20 cellular contexts compared by ENCODE assay signal in the genomic region with DNA sequence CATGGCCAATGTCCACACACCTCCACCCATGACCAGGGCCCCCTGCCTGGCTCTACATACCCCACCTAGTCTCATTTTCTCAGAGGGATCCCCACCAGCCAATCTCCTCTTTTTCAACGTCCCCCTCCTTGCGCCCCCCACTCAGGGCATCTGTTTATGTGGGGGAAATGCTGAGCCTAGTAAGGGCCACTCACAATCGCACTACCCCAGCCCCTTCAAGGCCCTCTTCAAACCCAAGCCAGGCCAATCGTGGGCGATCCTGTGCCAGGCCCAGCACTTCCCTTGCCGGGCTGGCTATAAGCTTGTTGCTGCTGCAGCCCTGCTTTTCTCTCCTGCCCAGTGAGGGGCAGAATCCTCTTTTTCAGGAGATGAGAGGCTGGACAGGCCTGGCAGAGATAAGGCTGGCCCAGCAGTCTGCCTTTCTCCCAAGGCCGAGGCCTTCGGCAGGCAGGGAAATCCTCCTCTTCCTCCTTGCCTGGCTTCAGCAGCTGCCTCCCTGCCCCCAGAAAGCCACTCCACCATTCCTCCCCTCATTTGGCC. TPM values are rescaled to one million over a fixed set of nuclear protein-coding genes. Genes with fewer than 3 reads are reported as not detected.
DNase-seq lines count a peak whose midpoint lies in the region; ATAC-seq, FAIRE-seq and TF ChIP-seq lines count a peak whose summit lies in the region.
"Had no signal": no experiment of that assay in that cellular context is flagged by ENCODE, and none has a peak within 500 bp of the region (broad histone marks: within the 10 kb centered on the region; RNA-seq: fewer than 3 reads in every experiment).

No MANE protein-coding gene starts in this region.

- H3K4ac ChIP-seq in mesenchymal stem cell (ENCODE audit: low read depth in 1 of 2, low read length in 2 of 2): peak overlapping the region; percentile 27 to 38

- no peak overlapping the region for H2BK5ac ChIP-seq in mesenchymal stem cell (ENCODE audit: low read depth, low read length, poor library complexity, severe bottlenecking)

- WGBS in K562 (ENCODE audit: insufficient coverage, low coverage, missing lambda C conversion rate): 84% methylated on average over 6 of the region's 8 CpGs
- 90% methylated on average over 8 of the region's 8 CpGs for WGBS in mesenchymal stem cell

- no peak for FAIRE-seq in K562 (lab: Jason Lieb, UNC)
- FAIRE-seq: H1 had no signal

- POLR2A ChIA-PET in K562 (lab: Yijun Ruan, JAX): no interaction called here

- peaks cover 21% of the 10 kb centered on the region for H4K20me1 ChIP-seq in K562 (replicated peaks; ENCODE audit: control insufficient read depth, insufficient read depth, low read length)

- peak overlapping the region in 1 of 2 experiments; percentile 23 for H3K18ac ChIP-seq in mesenchymal stem cell (ENCODE audit: low read depth in 1 of 2, low read length in 2 of 2)

- 0 out of 2 replicates have a peak, but pooled peaks cover 5% of the 10 kb centered on the region for H3K9me3 ChIP-seq in NT2/D1 (ENCODE audit: insufficient read depth, low read length)
- no peaks in the 10 kb centered on the region for H3K9me3 ChIP-seq in K562 (replicated peaks; ENCODE audit: control insufficient read depth, insufficient read depth, low read depth, low read length)
- H3K9me3 ChIP-seq in mesenchymal stem cell (ENCODE audit: control insufficient read depth, low read length): no peaks in the 10 kb centered on the region

- H2BK15ac ChIP-seq in mesenchymal stem cell (ENCODE audit: low read depth, poor library complexity, severe bottlenecking): peak overlapping the region; percentile 57

- peaks cover 5% of the 10 kb centered on the region for H3K36me3 Mint-ChIP-seq in stimulated activated effector memory CD8-positive, alpha-beta T cell treated with anti-CD3 and anti-CD28 coated beads, Interleukin-12 subunit alpha, Interleukin-12 subunit beta, amount 100 ng/mL, for 72 hours

- no peak overlapping the region for H3K14ac ChIP-seq in mesenchymal stem cell (ENCODE audit: low read length in 2 of 2)

- no peak overlapping the region for H3K23ac ChIP-seq in mesenchymal stem cell (ENCODE audit: low read length in 2 of 2)

- H3K9me3 Mint-ChIP-seq in stimulated activated effector memory CD8-positive, alpha-beta T cell treated with anti-CD3 and anti-CD28 coated beads, Interleukin-12 subunit alpha, Interleukin-12 subunit beta, amount 100 ng/mL, for 72 hours: no peaks in the 10 kb centered on the region
- H3K9me3 Mint-ChIP-seq: T-helper 1 cell treated with Interleukin-12 subunit alpha and Interleukin-12 subunit beta and Interleukin-4 antibody, amounts not matched to agents 30 μg/mL and 1 μg/mL, for 36 hours; WTC11 had no signal

- H3K4me3 Mint-ChIP-seq in stimulated activated effector memory CD8-positive, alpha-beta T cell treated with anti-CD3 and anti-CD28 coated beads, Interleukin-12 subunit alpha, Interleukin-12 subunit beta, amount 100 ng/mL, for 72 hours: no peak overlapping the region
- H3K4me3 Mint-ChIP-seq: T-helper 1 cell treated with Interleukin-12 subunit alpha and Interleukin-12 subunit beta and Interleukin-4 antibody, amounts not matched to agents 30 μg/mL and 1 μg/mL, for 36 hours; WTC11 had no signal

- ATAC-seq in K562: no peak
- ATAC-seq in stimulated activated effector memory CD8-positive, alpha-beta T cell treated with anti-CD3 and anti-CD28 coated beads, Interleukin-12 subunit alpha, Interleukin-12 subunit beta, amount 100 ng/mL, for 72 hours: no peak
- ATAC-seq: WTC11 had no signal

- H2AK5ac ChIP-seq in mesenchymal stem cell (ENCODE audit: low read length, severe bottlenecking): no peak overlapping the region

- TF ChIP-seq CTCF in K562 (IDR thresholded peaks at IDR 0.05 in 2 of 3, conservative IDR thresholded peaks at IDR 0.05 in 1 of 3; ENCODE audit: insufficient read depth in 2 of 3, low read depth in 1 of 3, low read length in 3 of 3): no peak

- H3K9ac ChIP-seq in NT2/D1 (ENCODE audit: insufficient read length, low read depth) (peak overlapping the region; percentile 15), K562 (ENCODE audit: insufficient read depth in 1 of 2, low read depth in 2 of 2, low read length in 2 of 2) (peak overlapping the region in 1 of 2 experiments; percentile 72; a peak in 2 of 4 replicates), mesenchymal stem cell (ENCODE audit: low read length) (peak overlapping the region; percentile 65)

- in situ Hi-C loops in K562 (cut with MboI): no loop called here

- H2BK120ac ChIP-seq in mesenchymal stem cell (ENCODE audit: low read depth, low read length): peak overlapping the region; percentile 65

- peak overlapping the region; percentile 58 for H4K91ac ChIP-seq in mesenchymal stem cell (ENCODE audit: low read length)

- H3K4me2 ChIP-seq in K562 (ENCODE audit: insufficient read depth, low read length) (no peak overlapping the region), mesenchymal stem cell (ENCODE audit: low read length, poor library complexity, severe bottlenecking) (no peak overlapping the region)

- intact Hi-C loops in K562 (cut with micrococcal nuclease): loop anchor here (2.0 kb wide), 1 partner anchor 18 kb away; no protein-coding TSS in a partner anchor

- H3K27ac Mint-ChIP-seq in stimulated activated effector memory CD8-positive, alpha-beta T cell treated with anti-CD3 and anti-CD28 coated beads, Interleukin-12 subunit alpha, Interleukin-12 subunit beta, amount 100 ng/mL, for 72 hours: peak overlapping the region; percentile 77
- H3K27ac Mint-ChIP-seq: progenitor cell of endocrine pancreas; T-helper 1 cell treated with Interleukin-12 subunit alpha and Interleukin-12 subunit beta and Interleukin-4 antibody, amounts not matched to agents 30 μg/mL and 1 μg/mL, for 36 hours; WTC11 had no signal

- peaks cover 75% of the 10 kb centered on the region for H3K36me3 ChIP-seq in NT2/D1 (ENCODE audit: insufficient read depth, insufficient read length, low read length)
- peaks cover 72% of the 10 kb centered on the region; the same call in 2 of the 3 replicates for H3K36me3 ChIP-seq in K562 (ENCODE audit: control insufficient read depth, insufficient read depth, low read length)
- peaks cover 61 to 90% of the 10 kb centered on the region in 2 experiments for H3K36me3 ChIP-seq in mesenchymal stem cell (ENCODE audit: control insufficient read depth in 1 of 2, insufficient read depth in 2 of 2, low read depth in 1 of 2, low read length in 2 of 2)

- TF ChIP-seq RAD21 in K562 (CRISPR knock-in tag; conservative IDR thresholded peaks at IDR 0.05 in 1 of 2, IDR thresholded peaks at IDR 0.05 in 1 of 2): no peak

- H3K4me3 ChIP-seq in NT2/D1 (ENCODE audit: insufficient read length, low read depth): no peak overlapping the region
- no peak overlapping the region for H3K4me3 ChIP-seq in K562
- H3K4me3 ChIP-seq in mesenchymal stem cell (ENCODE audit: insufficient read depth in 1 of 2, low read depth in 1 of 2, low read length in 2 of 2): peak overlapping the region in 1 of 2 experiments; percentile 44

- CTCF ChIA-PET in K562 (lab: Yijun Ruan, JAX; ENCODE audit: low intra/inter-chr PET ratio): no interaction called here

- H3K79me1 ChIP-seq in mesenchymal stem cell (replicated peaks; ENCODE audit: low read length, poor library complexity, severe bottlenecking): peaks cover 65% of the 10 kb centered on the region

- no peaks in the 10 kb centered on the region for H3K79me2 ChIP-seq in K562 (ENCODE audit: control insufficient read depth, insufficient read depth, low read length)

- no peak for TF ChIP-seq EP300 in K562 (IDR thresholded peaks at IDR 0.05; ENCODE audit: low read length)

- peak overlapping the region; percentile 81 for H4K8ac ChIP-seq in mesenchymal stem cell (ENCODE audit: low read length)

- no peaks in the 10 kb centered on the region for H3K27me3 ChIP-seq in NT2/D1 (ENCODE audit: insufficient read depth, insufficient read length)
- no peaks in the 10 kb centered on the region for H3K27me3 ChIP-seq in K562 (ENCODE audit: control insufficient read depth in 2 of 2, insufficient read depth in 2 of 2, low read length in 2 of 2)
- no peaks in the 10 kb centered on the region for H3K27me3 ChIP-seq in mesenchymal stem cell (ENCODE audit: control insufficient read depth in 1 of 2, insufficient read depth in 1 of 2, low read length in 2 of 2)
- H3K27me3 ChIP-seq: brain microvascular endothelial cell had no signal

- no TSS peak for BruUV-seq in K562 (replicated peaks; lab: Mats Ljungman, UMichigan)

- DNase-seq in NT2/D1 (ENCODE audit: low read depth, low spot score): no peak
- no peak for DNase-seq in K562 (ENCODE audit: extremely low read depth in 1 of 4, low spot score in 3 of 4)
- no peak for DNase-seq in mesenchymal stem cell
- DNase-seq in stimulated activated effector memory CD8-positive, alpha-beta T cell treated with anti-CD3 and anti-CD28 coated beads, Interleukin-12 subunit alpha, Interleukin-12 subunit beta, amount 100 ng/mL, for 72 hours (ENCODE audit: low spot score in 2 of 2): no peak
- DNase-seq in activated CD8-positive, alpha-beta memory T cell treated with anti-CD3 and anti-CD28 coated beads, Interleukin-2, amount 50 U/mL, for 48 hours: no peak
- no peak for DNase-seq in stimulated activated naive CD4-positive, alpha-beta T cell (lab: John Stamatoyannopoulos, UW)
- no peak for DNase-seq in HUDEP-2 (lab: John Stamatoyannopoulos, UW; ENCODE audit: unreplicated experiment in 76 of 76)
- no peak for DNase-seq in NCI-H2227 (lab: John Stamatoyannopoulos, UW; ENCODE audit: unreplicated experiment)
- DNase-seq: brain microvascular endothelial cell, NCI-H1694 had no signal

- no peak overlapping the region for H3K27ac ChIP-seq in K562 (ENCODE audit: extremely low read depth, low read depth, low read length)
- no peak overlapping the region for H3K27ac ChIP-seq in mesenchymal stem cell (ENCODE audit: low read length, poor library complexity, severe bottlenecking)
- H3K27ac ChIP-seq: brain microvascular endothelial cell had no signal

- peak overlapping the region in 1 of 2 experiments; percentile 65 for H2BK12ac ChIP-seq in mesenchymal stem cell (ENCODE audit: low read length in 2 of 2)

- H3K4me1 Mint-ChIP-seq in stimulated activated effector memory CD8-positive, alpha-beta T cell treated with anti-CD3 and anti-CD28 coated beads, Interleukin-12 subunit alpha, Interleukin-12 subunit beta, amount 100 ng/mL, for 72 hours: peaks cover 35% of the 10 kb centered on the region

- H3K4me1 ChIP-seq in NT2/D1 (ENCODE audit: insufficient read depth, insufficient read length): peaks cover 27% of the 10 kb centered on the region
- peaks cover 0 to 34% of the 10 kb centered on the region in 2 experiments; a peak in 2 of 5 replicates for H3K4me1 ChIP-seq in K562 (replicated peaks in 1 of 2; ENCODE audit: control insufficient read depth in 2 of 2, insufficient read depth in 2 of 2, low read length in 2 of 2)
- peaks cover 37% of the 10 kb centered on the region for H3K4me1 ChIP-seq in mesenchymal stem cell (ENCODE audit: control insufficient read depth, insufficient read depth, low read depth, low read length)

- peaks cover 2% of the 10 kb centered on the region for H3K9me1 ChIP-seq in K562 (ENCODE audit: control insufficient read depth, insufficient read depth, low read length)

- H2AFZ ChIP-seq in K562 (ENCODE audit: low read depth, low read length) (no peak overlapping the region), mesenchymal stem cell (ENCODE audit: low read depth, low read length) (no peak overlapping the region)

- TF ChIP-seq POLR2A in K562 (conservative IDR thresholded peaks at IDR 0.05): no peak

RNA-seq across cellular contexts. Expression of gene HSD11B2, which starts 16.1 kb away (rescaled TPM):
- 3.4 and 5.6 TPM in 2 replicates for total RNA-seq in K562 (2011; cell fraction: chromatin; rRNA removed; ENCODE audit: low replicate concordance)
- 3.0 and 4.7 TPM in 2 replicates for total RNA-seq in K562 (2011; cell fraction: nucleolus; rRNA removed)
- total RNA-seq in K562 (2011; cell fraction: nucleoplasm; rRNA removed): 2.4 and 6.9 TPM in 2 replicates
- total RNA-seq in K562 (2014; rRNA removed) (0.95 and 2.9 TPM in 2 replicates), K562 (2014; rRNA removed; fragmentation: Illumina TruSeq; extraction: Trizol) (0.22 and 0.55 TPM in 2 replicates), K562 (2015; rRNA removed; fragmentation: Illumina TruSeq; extraction: Trizol) (0.60 and 0.65 TPM in 2 replicates), K562 (2021) (1.9 and 2.0 TPM in 2 replicates)
- polyA plus RNA-seq in K562 (2011; rRNA removed) (0.79 and 2.2 TPM in 2 replicates), K562 (2014; fragmentation: Illumina TruSeq; extraction: Trizol) (1.4 and 2.7 TPM in 2 replicates), K562 (2014; fragmentation: Nextera tagmentation; extraction: Ambion mirVana) (under 1 TPM; 0.08 to 0.18 TPM), K562 (2014; rRNA removed) (1.4 and 2.2 TPM in 2 replicates)
- 1.8 and 2.4 TPM in 2 replicates for polyA plus RNA-seq in K562 (2011; cell fraction: cytosol; rRNA removed)
- polyA plus RNA-seq in K562 (2011; cell fraction: nucleus; rRNA removed): 3.4 and 4.8 TPM in 2 replicates
- polyA plus RNA-seq in K562 (2012): 0.86 and 2.0 TPM in 2 replicates
- 0.72 and 1.1 TPM in 2 replicates for polyA minus RNA-seq in K562 (2011; rRNA and poly(A)+ RNA removed)
- 1.9 and 2.9 TPM in 2 replicates for polyA minus RNA-seq in K562 (2011; cell fraction: cytosol; rRNA and poly(A)+ RNA removed)
- 0.67 and 0.81 TPM in 2 replicates for polyA minus RNA-seq in K562 (2011; cell fraction: nucleus; rRNA and poly(A)+ RNA removed)
- 0.08 TPM for polyA plus RNA-seq in mesenchymal stem cell (2013, experiment 1 of 2)
- not detected for polyA plus RNA-seq in mesenchymal stem cell (2013, experiment 2 of 2)
- total RNA-seq: dermis microvascular lymphatic vessel endothelial cell had no signal

RNA-seq across cellular contexts. Expression of gene ZDHHC1, which starts 30.8 kb away (rescaled TPM):
- total RNA-seq in K562 (2011; cell fraction: chromatin; rRNA removed; ENCODE audit: low replicate concordance): not detected in 2 replicates
- total RNA-seq in K562 (2011; cell fraction: nucleolus; rRNA removed): 0.50 TPM in 1 of 2 replicates, not detected in the other
- total RNA-seq in K562 (2011; cell fraction: nucleoplasm; rRNA removed): not detected in 2 replicates
- total RNA-seq in K562 (2014; rRNA removed): 0.24 and 0.77 TPM in 2 replicates
- total RNA-seq in K562 (2014; rRNA removed; fragmentation: Illumina TruSeq; extraction: Trizol): not detected in 2 replicates
- 0.36 TPM in 1 of 2 replicates, not detected in the other for total RNA-seq in K562 (2015; rRNA removed; fragmentation: Illumina TruSeq; extraction: Trizol)
- 0.16 TPM in 1 of 2 replicates, not detected in the other for total RNA-seq in K562 (2021)
- 0.06 and 0.07 TPM in 2 replicates for polyA plus RNA-seq in K562 (2011; rRNA removed)
- 0.13 and 0.95 TPM in 2 replicates for polyA plus RNA-seq in K562 (2011; cell fraction: cytosol; rRNA removed)
- 0.28 and 0.43 TPM in 2 replicates for polyA plus RNA-seq in K562 (2011; cell fraction: nucleus; rRNA removed)
- 0.17 TPM in 1 of 2 replicates, not detected in the other for polyA plus RNA-seq in K562 (2012)
- polyA plus RNA-seq in K562 (2014; fragmentation: Illumina TruSeq; extraction: Trizol): not detected in 2 replicates
- polyA plus RNA-seq in K562 (2014; fragmentation: Nextera tagmentation; extraction: Ambion mirVana): not detected
- 0.25 TPM in 1 of 2 replicates, not detected in the other for polyA plus RNA-seq in K562 (2014; rRNA removed)
- polyA minus RNA-seq in K562 (2011; rRNA and poly(A)+ RNA removed): not detected in 2 replicates
- polyA minus RNA-seq in K562 (2011; cell fraction: cytosol; rRNA and poly(A)+ RNA removed): not detected in 2 replicates
- 0.54 TPM in 1 of 2 replicates, not detected in the other for polyA minus RNA-seq in K562 (2011; cell fraction: nucleus; rRNA and poly(A)+ RNA removed)
- 6.6 TPM for polyA plus RNA-seq in mesenchymal stem cell (2013, experiment 1 of 2)
- 6.1 TPM for polyA plus RNA-seq in mesenchymal stem cell (2013, experiment 2 of 2)

RNA-seq across cellular contexts. Expression of gene ATP6V0D1, which starts 33.9 kb away (rescaled TPM):
- total RNA-seq in K562 (2011; cell fraction: chromatin; rRNA removed; ENCODE audit: low replicate concordance): 30.0 and 74.0 TPM in 2 replicates
- 56.4 and 56.6 TPM in 2 replicates for total RNA-seq in K562 (2011; cell fraction: nucleolus; rRNA removed)
- total RNA-seq in K562 (2011; cell fraction: nucleoplasm; rRNA removed): 38.9 and 42.7 TPM in 2 replicates
- total RNA-seq in K562 (2014; rRNA removed) (45.6 and 54.5 TPM in 2 replicates), K562 (2014; rRNA removed; fragmentation: Illumina TruSeq; extraction: Trizol) (22.0 and 30.6 TPM in 2 replicates), K562 (2015; rRNA removed; fragmentation: Illumina TruSeq; extraction: Trizol) (51.8 and 53.5 TPM in 2 replicates), K562 (2021) (61.3 and 61.5 TPM in 2 replicates)
- polyA plus RNA-seq in K562 (2011; rRNA removed) (48.2 and 51.5 TPM in 2 replicates), K562 (2014; fragmentation: Illumina TruSeq; extraction: Trizol) (64.9 and 69.7 TPM in 2 replicates), K562 (2014; fragmentation: Nextera tagmentation; extraction: Ambion mirVana) (10 to 100 TPM; 23.2 to 40.7 TPM), K562 (2014; rRNA removed) (33.9 and 37.3 TPM in 2 replicates)
- polyA plus RNA-seq in K562 (2011; cell fraction: cytosol; rRNA removed): 97.2 and 146 TPM in 2 replicates
- polyA plus RNA-seq in K562 (2011; cell fraction: nucleus; rRNA removed): 52.3 and 67.8 TPM in 2 replicates
- 84.3 and 116 TPM in 2 replicates for polyA plus RNA-seq in K562 (2012)
- polyA minus RNA-seq in K562 (2011; rRNA and poly(A)+ RNA removed): 45.3 and 118 TPM in 2 replicates
- polyA minus RNA-seq in K562 (2011; cell fraction: cytosol; rRNA and poly(A)+ RNA removed): 61.6 and 78.2 TPM in 2 replicates
- polyA minus RNA-seq in K562 (2011; cell fraction: nucleus; rRNA and poly(A)+ RNA removed): 17.6 and 17.7 TPM in 2 replicates
- polyA plus RNA-seq in mesenchymal stem cell (2013, experiment 1 of 2): 140 TPM
- polyA plus RNA-seq in mesenchymal stem cell (2013, experiment 2 of 2): 136 TPM

RNA-seq across cellular contexts. Expression of gene AGRP, which starts 36.3 kb away (rescaled TPM):
- total RNA-seq in K562 (2011; cell fraction: chromatin; rRNA removed; ENCODE audit: low replicate concordance): not detected in 2 replicates
- not detected in 2 replicates for total RNA-seq in K562 (2011; cell fraction: nucleolus; rRNA removed)
- not detected in 2 replicates for total RNA-seq in K562 (2011; cell fraction: nucleoplasm; rRNA removed)
- total RNA-seq in K562 (2014; rRNA removed) (not detected in 2 replicates), K562 (2014; rRNA removed; fragmentation: Illumina TruSeq; extraction: Trizol) (not detected in 2 replicates), K562 (2015; rRNA removed; fragmentation: Illumina TruSeq; extraction: Trizol) (not detected in 2 replicates), K562 (2021) (not detected in 2 replicates)
- polyA plus RNA-seq in K562 (2011; rRNA removed) (not detected in 2 replicates), K562 (2014; fragmentation: Illumina TruSeq; extraction: Trizol) (not detected in 2 replicates), K562 (2014; fragmentation: Nextera tagmentation; extraction: Ambion mirVana) (not detected), K562 (2014; rRNA removed) (not detected in 2 replicates)
- polyA plus RNA-seq in K562 (2011; cell fraction: cytosol; rRNA removed): not detected in 2 replicates
- polyA plus RNA-seq in K562 (2011; cell fraction: nucleus; rRNA removed): not detected in 2 replicates
- not detected in 2 replicates for polyA plus RNA-seq in K562 (2012)
- polyA minus RNA-seq in K562 (2011; rRNA and poly(A)+ RNA removed): not detected in 2 replicates
- not detected in 2 replicates for polyA minus RNA-seq in K562 (2011; cell fraction: cytosol; rRNA and poly(A)+ RNA removed)
- polyA minus RNA-seq in K562 (2011; cell fraction: nucleus; rRNA and poly(A)+ RNA removed): not detected in 2 replicates
- not detected for polyA plus RNA-seq in mesenchymal stem cell (2013, experiment 1 of 2)
- polyA plus RNA-seq in mesenchymal stem cell (2013, experiment 2 of 2): not detected
- total RNA-seq: Calu3, dermis microvascular lymphatic vessel endothelial cell, H1, kidney epithelial cell, mucosa of gallbladder, NCI-H460, progenitor cell of endocrine pancreas, subcutaneous adipose tissue, WTC11 had no signal
- polyA plus RNA-seq: H1 had no signal

RNA-seq across cellular contexts. Expression of gene TPPP3, which starts 53.7 kb away (rescaled TPM):
- 0.44 TPM in 1 of 2 replicates, not detected in the other for total RNA-seq in K562 (2011; cell fraction: chromatin; rRNA removed; ENCODE audit: low replicate concordance)
- 0.17 TPM in 1 of 2 replicates, not detected in the other for total RNA-seq in K562 (2011; cell fraction: nucleolus; rRNA removed)
- total RNA-seq in K562 (2011; cell fraction: nucleoplasm; rRNA removed): 0.37 TPM in 1 of 2 replicates, not detected in the other
- total RNA-seq in K562 (2014; rRNA removed) (0.16 and 0.50 TPM in 2 replicates), K562 (2014; rRNA removed; fragmentation: Illumina TruSeq; extraction: Trizol) (0.25 TPM in 1 of 2 replicates, not detected in the other), K562 (2015; rRNA removed; fragmentation: Illumina TruSeq; extraction: Trizol) (not detected in 2 replicates), K562 (2021) (0.38 and 0.44 TPM in 2 replicates)
- polyA plus RNA-seq in K562 (2011; rRNA removed) (0.32 and 0.58 TPM in 2 replicates), K562 (2014; fragmentation: Illumina TruSeq; extraction: Trizol) (0.36 and 0.66 TPM in 2 replicates), K562 (2014; fragmentation: Nextera tagmentation; extraction: Ambion mirVana) (under 1 TPM in 1 of 2 experiments, not detected in 1; 0.13 TPM), K562 (2014; rRNA removed) (0.50 and 0.92 TPM in 2 replicates)
- polyA plus RNA-seq in K562 (2011; cell fraction: cytosol; rRNA removed): 0.44 and 0.60 TPM in 2 replicates
- polyA plus RNA-seq in K562 (2011; cell fraction: nucleus; rRNA removed): 0.31 and 0.46 TPM in 2 replicates
- polyA plus RNA-seq in K562 (2012): 0.37 and 0.38 TPM in 2 replicates
- 0.21 TPM in 1 of 2 replicates, not detected in the other for polyA minus RNA-seq in K562 (2011; rRNA and poly(A)+ RNA removed)
- polyA minus RNA-seq in K562 (2011; cell fraction: cytosol; rRNA and poly(A)+ RNA removed): not detected in 2 replicates
- 0.13 and 0.33 TPM in 2 replicates for polyA minus RNA-seq in K562 (2011; cell fraction: nucleus; rRNA and poly(A)+ RNA removed)
- polyA plus RNA-seq in mesenchymal stem cell (2013, experiment 1 of 2): 8.2 TPM
- polyA plus RNA-seq in mesenchymal stem cell (2013, experiment 2 of 2): 7.4 TPM
